ENCODE assay signal across 14 cellular contexts in genomic region chr12:81502912-81503695, GRCh38.
DNase-seq lines count a peak whose midpoint lies in the region; ATAC-seq and TF ChIP-seq lines count a peak whose summit lies in the region.
"Had no signal": no experiment of that assay in that cellular context is flagged by ENCODE, and none has a peak within 500 bp of the region (broad histone marks: within the 10 kb centered on the region; RNA-seq: fewer than 3 reads in every experiment).

No MANE protein-coding gene starts in this region.

- H3K4me3 ChIP-seq in PC-3 (ENCODE audit: low read length) (no peak overlapping the region), epithelial cell of esophagus (ENCODE audit: low read length) (no peak overlapping the region)
- H3K4me3 ChIP-seq in CD8-positive, alpha-beta T cell (ENCODE audit: low read depth, low read length): no peak overlapping the region
- H3K4me3 ChIP-seq in naive thymus-derived CD4-positive, alpha-beta T cell (ENCODE audit: low read length): no peak overlapping the region
- H3K4me3 ChIP-seq: right atrium auricular region had no signal

- H3K4me1 ChIP-seq in PC-3 (ENCODE audit: insufficient read depth, low read length): no peaks in the 10 kb centered on the region
- H3K4me1 ChIP-seq in CD8-positive, alpha-beta T cell (ENCODE audit: insufficient read depth, low read length): no peaks in the 10 kb centered on the region
- no peaks in the 10 kb centered on the region for H3K4me1 ChIP-seq in naive thymus-derived CD4-positive, alpha-beta T cell (ENCODE audit: control insufficient read depth in 2 of 2, insufficient read depth in 2 of 2, low read length in 2 of 2)
- H3K4me1 ChIP-seq: right atrium auricular region had no signal

- H4K20me1 ChIP-seq in PC-3 (ENCODE audit: low read length): no peaks in the 10 kb centered on the region

- no TSS peak for BruUV-seq in PC-3 (replicated peaks; lab: Mats Ljungman, UMichigan)

- no peaks in the 10 kb centered on the region for H3K9me3 Mint-ChIP-seq in nephron progenitor cell
- H3K9me3 Mint-ChIP-seq in CD8-positive, alpha-beta T cell: peaks cover 9% of the 10 kb centered on the region
- peaks cover 0 to 8% (median 0%) of the 10 kb centered on the region in 11 donors for H3K9me3 Mint-ChIP-seq in naive thymus-derived CD4-positive, alpha-beta T cell

- H3K9me2 ChIP-seq in PC-3 (replicated peaks; ENCODE audit: low read length): no peaks in the 10 kb centered on the region

- POLR2A ChIA-PET in PC-3 (lab: Charles Lee; ENCODE audit: unreplicated experiment): no interaction called here
- POLR2A ChIA-PET in CD8-positive, alpha-beta T cell (lab: Charles Lee): no interaction called here
- POLR2A ChIA-PET in naive thymus-derived CD4-positive, alpha-beta T cell (lab: Charles Lee): no interaction called here

- no peaks in the 10 kb centered on the region for H3K9me3 ChIP-seq in PC-3 (ENCODE audit: low read length)
- H3K9me3 ChIP-seq in CD8-positive, alpha-beta T cell (ENCODE audit: low read length): no peaks in the 10 kb centered on the region
- H3K9me3 ChIP-seq in naive thymus-derived CD4-positive, alpha-beta T cell (ENCODE audit: control insufficient read depth in 2 of 3, low read length in 3 of 3): no peaks in the 10 kb centered on the region
- H3K9me3 ChIP-seq: right atrium auricular region had no signal

- H3K27ac Mint-ChIP-seq in nephron progenitor cell: peak overlapping the region; percentile 43
- H3K27ac Mint-ChIP-seq in CD8-positive, alpha-beta T cell: no peak overlapping the region
- no peak overlapping the region for H3K27ac Mint-ChIP-seq in naive thymus-derived CD4-positive, alpha-beta T cell
- H3K27ac Mint-ChIP-seq: CD4-positive, alpha-beta memory T cell had no signal

- no peak overlapping the region for H3K4me2 ChIP-seq in PC-3 (ENCODE audit: low read length)

- no peak overlapping the region for H2AFZ ChIP-seq in PC-3 (ENCODE audit: low read length)

- H3K4me1 Mint-ChIP-seq in nephron progenitor cell: no peaks in the 10 kb centered on the region
- no peaks in the 10 kb centered on the region for H3K4me1 Mint-ChIP-seq in CD8-positive, alpha-beta T cell (ENCODE audit: low read depth)
- no peaks in the 10 kb centered on the region for H3K4me1 Mint-ChIP-seq in naive thymus-derived CD4-positive, alpha-beta T cell
- H3K4me1 Mint-ChIP-seq: CD4-positive, alpha-beta memory T cell had no signal

- H3K4me3 Mint-ChIP-seq in nephron progenitor cell: no peak overlapping the region
- H3K4me3 Mint-ChIP-seq in CD8-positive, alpha-beta T cell: no peak overlapping the region
- no peak overlapping the region for H3K4me3 Mint-ChIP-seq in naive thymus-derived CD4-positive, alpha-beta T cell
- H3K4me3 Mint-ChIP-seq: CD4-positive, alpha-beta memory T cell had no signal

- H3K27me3 ChIP-seq in PC-3 (ENCODE audit: low read length): no peaks in the 10 kb centered on the region
- H3K27me3 ChIP-seq in CD8-positive, alpha-beta T cell (ENCODE audit: insufficient read depth, low read length): no peaks in the 10 kb centered on the region
- no peaks in the 10 kb centered on the region for H3K27me3 ChIP-seq in naive thymus-derived CD4-positive, alpha-beta T cell (ENCODE audit: control insufficient read depth in 2 of 2, insufficient read depth in 2 of 2, low read length in 2 of 2)
- H3K27me3 ChIP-seq: right atrium auricular region had no signal

- no peak overlapping the region for H3K9ac ChIP-seq in PC-3 (ENCODE audit: low read length)

- intact Hi-C loops in PC-3 (cut with micrococcal nuclease): no loop called here
- intact Hi-C loops in CD8-positive, alpha-beta T cell (cut with DNase I, micrococcal nuclease): no loop called here
- intact Hi-C loops in naive thymus-derived CD4-positive, alpha-beta T cell (cut with micrococcal nuclease): no loop called here

- TF ChIP-seq CTCF in PC-3 (conservative IDR thresholded peaks at IDR 0.05; ENCODE audit: low read depth, low read length) (no peak), epithelial cell of esophagus (IDR thresholded peaks at IDR 0.05; ENCODE audit: insufficient read depth, low read depth, low read length, missing control alignments) (no peak), nephron progenitor cell (IDR thresholded peaks at IDR 0.05) (no peak)
- TF ChIP-seq CTCF in CD8-positive, alpha-beta T cell (IDR thresholded peaks at IDR 0.05): no peak

- CTCF ChIA-PET in PC-3 (lab: Charles Lee): no interaction called here
- CTCF ChIA-PET in CD8-positive, alpha-beta T cell (lab: Charles Lee): no interaction called here
- CTCF ChIA-PET in naive thymus-derived CD4-positive, alpha-beta T cell (lab: Charles Lee): no interaction called here

- H3K27me3 Mint-ChIP-seq in nephron progenitor cell (ENCODE audit: low read depth, poor library complexity): no peaks in the 10 kb centered on the region
- H3K27me3 Mint-ChIP-seq in CD8-positive, alpha-beta T cell (ENCODE audit: low read depth): no peaks in the 10 kb centered on the region
- no peaks in the 10 kb centered on the region for H3K27me3 Mint-ChIP-seq in naive thymus-derived CD4-positive, alpha-beta T cell
- H3K27me3 Mint-ChIP-seq: CD4-positive, alpha-beta memory T cell had no signal

- H3K27ac ChIP-seq in PC-3 (ENCODE audit: low read length): no peak overlapping the region
- H3K27ac ChIP-seq in CD8-positive, alpha-beta T cell (ENCODE audit: low read depth, low read length): no peak overlapping the region
- H3K27ac ChIP-seq in naive thymus-derived CD4-positive, alpha-beta T cell (ENCODE audit: low read depth, low read length): no peak overlapping the region
- H3K27ac ChIP-seq: right atrium auricular region had no signal

- no peak for ATAC-seq in PC-3
- no peak for ATAC-seq in CD8-positive, alpha-beta T cell
- ATAC-seq in HG03354 (IDR thresholded peaks at IDR 0.05; ENCODE audit: poor library complexity, severe bottlenecking, unreplicated experiment): no peak
- ATAC-seq in naive thymus-derived CD4-positive, alpha-beta T cell: no peak

- DNase-seq in Daoy (ENCODE audit: low read depth) (peak; percentile 77), PC-3 (peak; percentile 20), epithelial cell of esophagus (ENCODE audit: low read depth) (peak; percentile 5), nephron progenitor cell (no peak)
- no peak for DNase-seq in CD8-positive, alpha-beta T cell
- no peak for DNase-seq in naive thymus-derived CD4-positive, alpha-beta T cell
- DNase-seq in activated effector memory CD4-positive, alpha-beta T cell treated with anti-CD3 and anti-CD28 coated beads, Interleukin-2, amount 50 U/mL, for 16 hours: no peak
- DNase-seq: activated T-cell treated with anti-CD3 and anti-CD28 coated beads, Interleukin-2, amount 50 U/mL, for 1 hour; anterior cingulate cortex; CD4-positive, alpha-beta memory T cell; Karpas-422; NCI-H2081 had no signal

- H3K36me3 Mint-ChIP-seq in nephron progenitor cell (ENCODE audit: low read depth): no peaks in the 10 kb centered on the region
- H3K36me3 Mint-ChIP-seq in CD8-positive, alpha-beta T cell: no peaks in the 10 kb centered on the region
- no peaks in the 10 kb centered on the region for H3K36me3 Mint-ChIP-seq in naive thymus-derived CD4-positive, alpha-beta T cell
- H3K36me3 Mint-ChIP-seq: CD4-positive, alpha-beta memory T cell had no signal

- H3F3A ChIP-seq in PC-3 (ENCODE audit: low read length, unreplicated experiment): no peaks in the 10 kb centered on the region

- no peaks in the 10 kb centered on the region for H3K36me3 ChIP-seq in PC-3 (ENCODE audit: low read depth, low read length)
- no peaks in the 10 kb centered on the region for H3K36me3 ChIP-seq in CD8-positive, alpha-beta T cell (ENCODE audit: insufficient read depth, low read length)
- no peaks in the 10 kb centered on the region for H3K36me3 ChIP-seq in naive thymus-derived CD4-positive, alpha-beta T cell (ENCODE audit: control insufficient read depth in 2 of 3, insufficient read depth in 3 of 3, low read length in 3 of 3)
- H3K36me3 ChIP-seq: right atrium auricular region had no signal

- H3K79me2 ChIP-seq in PC-3 (ENCODE audit: low read length): no peaks in the 10 kb centered on the region

Comparison
In these comparisons a context has a peak if more than half of its experiments do, and no peak if none do; other contexts are left out.
1. DNase-seq: peak in Daoy (single experiment), PC-3 (single experiment) and epithelial cell of esophagus (single experiment); none in nephron progenitor cell (single experiment), CD8-positive, alpha-beta T cell (0 of 7), naive thymus-derived CD4-positive, alpha-beta T cell (0 of 9) and activated effector memory CD4-positive, alpha-beta T cell treated with anti-CD3 and anti-CD28 coated beads, Interleukin-2, amount 50 U/mL, for 16 hours (single experiment).